Comparison of ENCODE assay signal across 12 cellular contexts in the genomic region with DNA sequence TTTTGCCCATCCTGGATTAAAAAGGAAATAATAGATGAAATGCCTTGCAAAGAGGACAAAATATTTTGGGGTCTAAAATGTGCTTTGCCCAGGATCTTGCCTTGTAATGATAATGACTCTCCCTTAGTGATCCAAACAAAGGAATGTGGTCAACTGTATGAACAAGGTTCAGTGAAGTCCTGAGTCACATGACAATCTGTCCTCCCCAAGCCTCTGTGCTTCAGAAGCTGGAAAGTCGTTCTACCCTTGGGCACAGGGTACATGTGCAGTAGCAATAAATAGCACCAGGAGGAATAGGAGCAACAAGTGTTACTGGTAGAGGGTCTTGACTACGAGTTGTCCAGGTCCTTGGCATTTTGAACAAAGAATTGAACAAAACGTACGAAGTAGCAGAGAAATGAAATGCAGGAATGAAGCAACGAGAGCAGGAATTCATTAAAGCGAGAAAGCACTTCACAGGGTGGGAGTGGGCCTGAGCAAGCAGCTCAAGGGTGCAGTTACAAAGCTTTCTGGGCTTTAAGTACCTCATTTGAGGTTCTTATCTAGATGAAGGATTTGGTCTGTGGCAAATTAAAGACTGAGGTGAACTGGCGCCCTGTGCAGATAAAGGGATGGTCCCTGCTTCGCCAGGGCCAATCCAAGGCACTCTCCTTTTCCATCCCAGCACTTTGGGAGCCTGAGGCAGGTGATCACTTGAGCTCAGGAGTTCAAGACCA.
DNase-seq lines count a peak whose midpoint lies in the region; ATAC-seq and TF ChIP-seq lines count a peak whose summit lies in the region.
"Had no signal": no experiment of that assay in that cellular context is flagged by ENCODE, and none has a peak within 500 bp of the region (broad histone marks: within the 10 kb centered on the region; RNA-seq: fewer than 3 reads in every experiment).

No MANE protein-coding gene starts in this region.

- peak overlapping the region; percentile 6 for H3K18ac ChIP-seq in mesendoderm (ENCODE audit: low read length)

- H3K4me3 Mint-ChIP-seq in CD4-positive, alpha-beta T cell: no peak overlapping the region
- H3K4me3 Mint-ChIP-seq in activated CD8-positive, alpha-beta T cell treated with anti-CD3 and anti-CD28 coated beads for 36 hours: no peak overlapping the region

- POLR2A ChIA-PET in CD4-positive, alpha-beta T cell (lab: Charles Lee): no interaction called here
- POLR2A ChIA-PET in activated CD8-positive, alpha-beta T cell treated with anti-CD3 and anti-CD28 coated beads for 36 hours (lab: Charles Lee): no interaction called here

- CTCF ChIA-PET in CD4-positive, alpha-beta T cell (lab: Charles Lee): no interaction called here
- CTCF ChIA-PET in activated CD8-positive, alpha-beta T cell treated with anti-CD3 and anti-CD28 coated beads for 36 hours (lab: Charles Lee): interaction anchor here (0.5 kb wide), 1 partner anchor 19 kb away, joined by 3 read pairs; no protein-coding TSS in a partner anchor

- peak overlapping the region; percentile 65 for H2AK5ac ChIP-seq in mesendoderm (ENCODE audit: low read length)

- peaks cover 39% of the 10 kb centered on the region for H3K4me1 Mint-ChIP-seq in CD4-positive, alpha-beta T cell (ENCODE audit: low read depth)
- H3K4me1 Mint-ChIP-seq in activated CD8-positive, alpha-beta T cell treated with anti-CD3 and anti-CD28 coated beads for 36 hours (ENCODE audit: low read depth): peaks cover 33% of the 10 kb centered on the region

- H3K27ac Mint-ChIP-seq in CD4-positive, alpha-beta T cell: peak overlapping the region; percentile 69
- peak overlapping the region; percentile 88 for H3K27ac Mint-ChIP-seq in activated CD8-positive, alpha-beta T cell treated with anti-CD3 and anti-CD28 coated beads for 36 hours

- H2BK15ac ChIP-seq in mesendoderm (replicated peaks; ENCODE audit: low read depth): no peak overlapping the region

- H3K4ac ChIP-seq in mesendoderm (ENCODE audit: low read depth, low read length): no peak overlapping the region

- no peak overlapping the region for H4K5ac ChIP-seq in mesendoderm (ENCODE audit: low read length)

- H3K79me1 ChIP-seq in mesendoderm (ENCODE audit: low read length): no peaks in the 10 kb centered on the region

- intact Hi-C loops in CD4-positive, alpha-beta T cell (cut with DNase I, micrococcal nuclease): loop anchor here in 1 of 2 experiments (5.0 kb wide), 2 partner anchors 63 to 298 kb away; partner anchors contain the start of gene AMN1
- intact Hi-C loops in activated CD8-positive, alpha-beta T cell treated with anti-CD3 and anti-CD28 coated beads for 36 hours (cut with micrococcal nuclease): no loop called here

- no peaks in the 10 kb centered on the region for H3F3A ChIP-seq in MM.1S (ENCODE audit: insufficient read depth, low read length)

- in situ Hi-C loops in HAP-1 (cut with MboI; ENCODE audit: low sequenced_read_pairs): loop anchor here (25.0 kb wide), 1 partner anchor 338 kb away; no protein-coding TSS in a partner anchor

- H2AFZ ChIP-seq in MM.1S (ENCODE audit: low read length): no peak overlapping the region

- H3K9me3 Mint-ChIP-seq in CD4-positive, alpha-beta T cell: peaks cover 3% of the 10 kb centered on the region
- H3K9me3 Mint-ChIP-seq in activated CD8-positive, alpha-beta T cell treated with anti-CD3 and anti-CD28 coated beads for 36 hours: no peaks in the 10 kb centered on the region

- H3K56ac ChIP-seq in mesendoderm (ENCODE audit: low read length): peak overlapping the region; percentile 34

- no peak overlapping the region for H3K27ac ChIP-seq in CD4-positive, alpha-beta T cell (ENCODE audit: low read depth, low read length)
- H3K27ac ChIP-seq in mesendoderm (ENCODE audit: low read depth, low read length) (no peak overlapping the region), MM.1S (ENCODE audit: low read length) (no peak overlapping the region)
- H3K27ac ChIP-seq: gastroesophageal sphincter, psoas muscle had no signal

- no peak for DNase-seq in CD4-positive, alpha-beta T cell
- peak; percentile 48 to 85 for DNase-seq in HAP-1 (ENCODE audit: low spot score in 2 of 2)
- no peak for DNase-seq in activated CD8-positive, alpha-beta T cell treated with anti-CD3 and anti-CD28 coated beads for 36 hours
- no peak for DNase-seq in mesendoderm
- no peak for DNase-seq in NCI-H1092 (lab: John Stamatoyannopoulos, UW)
- no peak for DNase-seq in MM.1S
- DNase-seq in middle frontal gyrus (ENCODE audit: extremely low spot score, low spot score): no peak
- no peak for DNase-seq in H7
- DNase-seq: DMS153, NCI-H226, psoas muscle had no signal

- no peaks in the 10 kb centered on the region for H3K27me3 Mint-ChIP-seq in CD4-positive, alpha-beta T cell
- H3K27me3 Mint-ChIP-seq in activated CD8-positive, alpha-beta T cell treated with anti-CD3 and anti-CD28 coated beads for 36 hours: no peaks in the 10 kb centered on the region

- H3K36me3 ChIP-seq in HAP-1 (replicated peaks): no peaks in the 10 kb centered on the region
- no peaks in the 10 kb centered on the region for H3K36me3 ChIP-seq in mesendoderm (ENCODE audit: control insufficient read depth, insufficient read depth, low read length)
- no peaks in the 10 kb centered on the region for H3K36me3 ChIP-seq in MM.1S (replicated peaks; ENCODE audit: insufficient read depth, low read length)
- H3K36me3 ChIP-seq in H7 (replicated peaks; ENCODE audit: control insufficient read depth, insufficient read depth, low read length): no peaks in the 10 kb centered on the region
- H3K36me3 ChIP-seq: gastroesophageal sphincter had no signal

- peaks cover 16% of the 10 kb centered on the region for H3K36me3 Mint-ChIP-seq in CD4-positive, alpha-beta T cell (ENCODE audit: low read depth)
- peaks cover 9% of the 10 kb centered on the region for H3K36me3 Mint-ChIP-seq in activated CD8-positive, alpha-beta T cell treated with anti-CD3 and anti-CD28 coated beads for 36 hours (ENCODE audit: low read depth)

- H3K4me2 ChIP-seq in mesendoderm (ENCODE audit: low read length): no peak overlapping the region
- H3K4me2 ChIP-seq in MM.1S (ENCODE audit: low read depth, low read length): no peak overlapping the region

- no peak overlapping the region for H2BK120ac ChIP-seq in mesendoderm (ENCODE audit: low read depth, low read length)

- peak overlapping the region; percentile 80 for H2BK5ac ChIP-seq in mesendoderm (ENCODE audit: low read length)

- H3K4me3 ChIP-seq in HAP-1 (no peak overlapping the region), mesendoderm (ENCODE audit: low read length) (no peak overlapping the region), MM.1S (ENCODE audit: low read length) (no peak overlapping the region), H7 (ENCODE audit: insufficient read depth, low read depth, low read length) (no peak overlapping the region)
- H3K4me3 ChIP-seq: gastroesophageal sphincter, psoas muscle had no signal

- no peaks in the 10 kb centered on the region for H3K79me2 ChIP-seq in mesendoderm (ENCODE audit: control insufficient read depth, insufficient read depth, low read length)
- no peaks in the 10 kb centered on the region for H3K79me2 ChIP-seq in MM.1S (ENCODE audit: low read length)

- no peak for ATAC-seq in CD4-positive, alpha-beta T cell (ENCODE audit: poor library complexity)
- no peak for ATAC-seq in activated CD8-positive, alpha-beta T cell treated with anti-CD3 and anti-CD28 coated beads for 36 hours
- ATAC-seq: gastroesophageal sphincter, psoas muscle had no signal

- H3K9me3 ChIP-seq in CD4-positive, alpha-beta T cell (ENCODE audit: control insufficient read depth, low read length): no peaks in the 10 kb centered on the region
- no peaks in the 10 kb centered on the region; the same call in 1 of the 2 replicates for H3K9me3 ChIP-seq in HAP-1
- H3K9me3 ChIP-seq in MM.1S (replicated peaks; ENCODE audit: insufficient read depth, low read length): no peaks in the 10 kb centered on the region
- H3K9me3 ChIP-seq: gastroesophageal sphincter, psoas muscle had no signal

- H3K9ac ChIP-seq in mesendoderm (ENCODE audit: low read length) (no peak overlapping the region), MM.1S (ENCODE audit: low read length) (no peak overlapping the region)

- WGBS in mesendoderm (ENCODE audit: extremely low coverage, insufficient coverage, low lambda C conversion rate): no CpG with 5 or more reads among the region's 8 CpGs

- no peak for TF ChIP-seq CTCF in CD4-positive, alpha-beta T cell (IDR thresholded peaks at IDR 0.05)
- no peak for TF ChIP-seq CTCF in activated CD8-positive, alpha-beta T cell treated with anti-CD3 and anti-CD28 coated beads for 36 hours (IDR thresholded peaks at IDR 0.05)
- TF ChIP-seq CTCF in MM.1S (IDR thresholded peaks at IDR 0.05; ENCODE audit: low read length): no peak

- peaks cover 16% of the 10 kb centered on the region for H3K4me1 ChIP-seq in HAP-1
- H3K4me1 ChIP-seq in mesendoderm (ENCODE audit: control insufficient read depth, low read depth, low read length): peaks cover 5% of the 10 kb centered on the region
- H3K4me1 ChIP-seq in MM.1S (ENCODE audit: low read length): no peaks in the 10 kb centered on the region
- H3K4me1 ChIP-seq: gastroesophageal sphincter, psoas muscle had no signal

- H4K8ac ChIP-seq in mesendoderm (ENCODE audit: low read depth, low read length): no peak overlapping the region

- H4K20me1 ChIP-seq in MM.1S (ENCODE audit: insufficient read depth, low read length): no peaks in the 10 kb centered on the region

- no peaks in the 10 kb centered on the region for H3K9me2 ChIP-seq in MM.1S (replicated peaks; ENCODE audit: insufficient read depth, low read length)

- no peaks in the 10 kb centered on the region for H3K27me3 ChIP-seq in CD4-positive, alpha-beta T cell (ENCODE audit: control insufficient read depth, insufficient read depth, low read length)
- H3K27me3 ChIP-seq in HAP-1 (ENCODE audit: low read depth) (no peaks in the 10 kb centered on the region), mesendoderm (ENCODE audit: insufficient read depth, low read length, poor library complexity) (no peaks in the 10 kb centered on the region), MM.1S (replicated peaks; ENCODE audit: insufficient read depth, low read length) (no peaks in the 10 kb centered on the region), H7 (ENCODE audit: control insufficient read depth, insufficient read depth, low read length) (no peaks in the 10 kb centered on the region)
- H3K27me3 ChIP-seq: gastroesophageal sphincter had no signal

- H3K23ac ChIP-seq in mesendoderm (ENCODE audit: low read length): no peak overlapping the region

Comparison
In these comparisons a context has a peak if more than half of its experiments do, and no peak if none do; other contexts are left out.
1. DNase-seq: peak in HAP-1 (2 of 2); none in CD4-positive, alpha-beta T cell (0 of 10), activated CD8-positive, alpha-beta T cell treated with anti-CD3 and anti-CD28 coated beads for 36 hours (single experiment), mesendoderm (single experiment), NCI-H1092 (single experiment), MM.1S (single experiment), middle frontal gyrus (single experiment) and H7 (single experiment).